ENCODE assay signal across 1 cellular context in genomic region chr2:219073413-219074129, GRCh38.
A peak's percentile ranks its signal among the peaks of the same experiment; 100 is the strongest.
TF ChIP-seq lines count a peak whose summit lies in the region.

No MANE protein-coding gene starts in this region.

TF ChIP-seq in K562, 482 proteins besides CTCF, POLR2A, EP300 and RAD21 (continued from another document):
- TF ChIP-seq SMC3 (conservative IDR thresholded peaks at IDR 0.05; ENCODE audit: insufficient read depth, low read depth, low read length) (peak; percentile 40), ZFP91 (CRISPR knock-in tag; IDR thresholded peaks at IDR 0.05) (no peak)
